Comparison of ENCODE assay signal across 7 cellular contexts in genomic region chr5:134436523-134437339, GRCh38. TPM values are rescaled to one million over a fixed set of nuclear protein-coding genes. Genes with fewer than 3 reads are reported as not detected.
A peak's percentile ranks its signal among the peaks of the same experiment; 100 is the strongest.
DNase-seq lines count a peak whose midpoint lies in the region; ATAC-seq and TF ChIP-seq lines count a peak whose summit lies in the region.

No MANE protein-coding gene starts in this region.

- peak overlapping the region; percentile 17 for H3K4me3 ChIP-seq in epithelial cell of proximal tubule (ENCODE audit: low read depth, low read length)
- no peak overlapping the region for H3K4me3 ChIP-seq in suprapubic skin

- 51% methylated on average over 11 of the region's 20 CpGs for WGBS in suprapubic skin

- H3K9me3 ChIP-seq in suprapubic skin: no peaks in the 10 kb centered on the region

- no peaks in the 10 kb centered on the region for H3K9me3 Mint-ChIP-seq in natural killer cell treated with Interleukin-12 subunit alpha and Interleukin-12 subunit beta and Interleukin-15 and Interleukin-18, amount 100 ng/mL, for 72 hours

- TF ChIP-seq CTCF in epithelial cell of proximal tubule (conservative IDR thresholded peaks at IDR 0.05; ENCODE audit: low read depth, low read length) (no peak), suprapubic skin (IDR thresholded peaks at IDR 0.05) (no peak)

- ATAC-seq in GM18867 (IDR thresholded peaks at IDR 0.05; ENCODE audit: unreplicated experiment) (peak; percentile 94), HG02981 (IDR thresholded peaks at IDR 0.05; ENCODE audit: unreplicated experiment) (peak; percentile 95)
- peak; percentile 94 for ATAC-seq in natural killer cell treated with Interleukin-12 subunit alpha and Interleukin-12 subunit beta and Interleukin-15 and Interleukin-18, amount 100 ng/mL, for 72 hours

- H3K27me3 ChIP-seq in suprapubic skin: no peaks in the 10 kb centered on the region

- peaks cover 0 to 6% of the 10 kb centered on the region in 2 donors for H3K27me3 Mint-ChIP-seq in natural killer cell treated with Interleukin-12 subunit alpha and Interleukin-12 subunit beta and Interleukin-15 and Interleukin-18, amount 100 ng/mL, for 72 hours

- H3K27ac ChIP-seq in suprapubic skin: peak overlapping the region; percentile 55

- no peak for TF ChIP-seq EP300 in suprapubic skin (IDR thresholded peaks at IDR 0.05)

- H3K27ac Mint-ChIP-seq in natural killer cell treated with Interleukin-12 subunit alpha and Interleukin-12 subunit beta and Interleukin-15 and Interleukin-18, amount 100 ng/mL, for 72 hours: peak overlapping the region; percentile 56 to 70

- DNase-seq in NCI-H2227 treated with DMSO at 0.1 percent for 48 hours (lab: John Stamatoyannopoulos, UW): peak; percentile 76
- DNase-seq in activated CD8-positive, alpha-beta memory T cell treated with anti-CD3 and anti-CD28 coated beads for 24 hours: peak; percentile 75
- peak; percentile 66 for DNase-seq in epithelial cell of proximal tubule (ENCODE audit: low read depth)
- DNase-seq in natural killer cell treated with Interleukin-12 subunit alpha and Interleukin-12 subunit beta and Interleukin-15 and Interleukin-18, amount 100 ng/mL, for 72 hours (ENCODE audit: low spot score): peak; percentile 73
- DNase-seq in suprapubic skin (ENCODE audit: low spot score in 2 of 2): peak; percentile 85 to 89

- TF ChIP-seq POLR2A in suprapubic skin (IDR thresholded peaks at IDR 0.05): no peak

- peaks cover 11% of the 10 kb centered on the region in 2 donors for H3K4me1 Mint-ChIP-seq in natural killer cell treated with Interleukin-12 subunit alpha and Interleukin-12 subunit beta and Interleukin-15 and Interleukin-18, amount 100 ng/mL, for 72 hours (ENCODE audit: low read depth in 2 of 2)

- no peaks in the 10 kb centered on the region for H3K36me3 ChIP-seq in suprapubic skin

- no peaks in the 10 kb centered on the region for H3K36me3 Mint-ChIP-seq in natural killer cell treated with Interleukin-12 subunit alpha and Interleukin-12 subunit beta and Interleukin-15 and Interleukin-18, amount 100 ng/mL, for 72 hours

- peak overlapping the region; percentile 30 for H3K4me3 Mint-ChIP-seq in natural killer cell treated with Interleukin-12 subunit alpha and Interleukin-12 subunit beta and Interleukin-15 and Interleukin-18, amount 100 ng/mL, for 72 hours

- H3K4me1 ChIP-seq in suprapubic skin: peaks cover 35% of the 10 kb centered on the region

RNA-seq across cellular contexts. Expression of gene CDKN2AIPNL, which starts 25.1 kb away (rescaled TPM):
- total RNA-seq in epithelial cell of proximal tubule (28.5 and 58.7 TPM in 2 replicates), suprapubic skin (10 to 100 TPM; 14.7 to 21.9 (median 21.4) TPM)
- 10 to 100 TPM; 28.2 to 36.5 TPM for total RNA-seq in natural killer cell treated with Interleukin-12 subunit alpha and Interleukin-12 subunit beta and Interleukin-15 and Interleukin-18, amount 100 ng/mL, for 72 hours
